ENCODE assay signal across 9 cellular contexts in the genomic region with DNA sequence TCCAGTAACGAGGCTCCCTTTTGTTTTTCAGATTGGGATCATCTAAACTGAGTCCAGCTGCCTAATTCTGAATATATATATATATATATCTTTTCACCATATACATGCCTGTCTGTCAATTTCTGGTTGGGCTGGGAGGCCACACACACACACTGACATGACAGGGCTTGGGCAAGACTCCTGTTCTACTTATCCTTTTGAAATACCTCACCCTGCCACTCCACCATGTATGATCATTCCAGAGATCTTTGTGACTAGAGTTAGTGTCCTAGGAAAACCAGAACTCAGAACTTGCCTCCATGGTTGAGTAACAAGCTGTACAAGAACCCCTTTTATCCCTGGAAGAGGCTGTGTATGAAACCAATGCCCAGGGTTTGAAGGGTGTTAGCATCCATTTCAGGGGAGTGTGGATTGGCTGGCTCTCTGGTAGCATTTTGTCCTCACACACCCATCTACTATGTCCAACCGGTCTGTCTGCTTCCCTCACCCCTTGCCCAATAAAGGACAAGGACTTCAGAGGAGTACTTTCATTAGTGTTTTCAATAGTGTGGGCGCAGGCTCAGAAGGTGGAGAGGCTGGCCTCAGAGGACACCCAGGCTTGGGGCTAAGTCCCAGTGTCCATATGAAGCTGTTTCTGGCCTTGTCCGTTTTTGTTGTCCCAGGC. TPM values are rescaled to one million over a fixed set of nuclear protein-coding genes. Genes with fewer than 3 reads are reported as not detected.
A peak's percentile ranks its signal among the peaks of the same experiment; 100 is the strongest.
DNase-seq lines count a peak whose midpoint lies in the region; ATAC-seq, FAIRE-seq and TF ChIP-seq lines count a peak whose summit lies in the region.
"Not testable (repeated sequence)": the region's sequence is repeated elsewhere in the genome, so short reads cannot be mapped to it uniquely, and the experiment has no call there.
"Had no signal": no experiment of that assay in that cellular context is flagged by ENCODE, and none has a peak within 500 bp of the region (broad histone marks: within the 10 kb centered on the region; RNA-seq: fewer than 3 reads in every experiment).

No MANE protein-coding gene starts in this region.

- H3K27me3 ChIP-seq in MG63; colonic mucosa; lower lobe of right lung (ENCODE audit: low read depth): not testable (repeated sequence)

- DNase-seq in GM12891 (ENCODE audit: insufficient read length, low spot score); MG63; activated T-helper 2 cell treated with anti-CD3 and anti-CD28 coated beads, Interferon-gamma antibody, Interleukin-2, Interleukin-4, amounts not matched to agents 10 μg/mL and 5 μg/mL and 100 μg/mL, durations not matched to agents 14 hours and 24 hours and 36 hours (ENCODE audit: low spot score); lower lobe of right lung; progenitor cell of endocrine pancreas (ENCODE audit: low spot score, unreplicated experiment): not testable (repeated sequence)
- peak; percentile 31 for DNase-seq in colonic mucosa

- H3K4me3 ChIP-seq in MG63 (peak overlapping the region; percentile 3), lower lobe of right lung (peak overlapping the region; percentile 85)
- not testable (repeated sequence) for H3K4me3 ChIP-seq in colonic mucosa

- peaks cover 26% of the 10 kb centered on the region for H3K4me1 ChIP-seq in colonic mucosa
- H3K4me1 ChIP-seq in lower lobe of right lung: peaks cover 74% of the 10 kb centered on the region

- not testable (repeated sequence) for H3K9me3 ChIP-seq in MG63, colonic mucosa, lower lobe of right lung

- intact Hi-C loops in activated T-helper 2 cell treated with anti-CD3 and anti-CD28 coated beads, Interferon-gamma antibody, Interleukin-2, Interleukin-4, amounts not matched to agents 10 μg/mL and 5 μg/mL and 100 μg/mL, durations not matched to agents 14 hours and 24 hours and 36 hours (cut with micrococcal nuclease): loop anchor here (10.0 kb wide), 3 partner anchors 391 to 861 kb away; a partner anchor contains a TSS
- intact Hi-C loops in colonic mucosa (cut with DNase I): loop anchor here (10.0 kb wide), 1 partner anchor 79 kb away; a partner anchor contains a TSS
- intact Hi-C loops in lower lobe of right lung (cut with DNase I): not testable (repeated sequence)

- H3K36me3 ChIP-seq in MG63 (peaks cover 56% of the 10 kb centered on the region), colonic mucosa (peaks cover 12% of the 10 kb centered on the region), lower lobe of right lung (peaks cover 39% of the 10 kb centered on the region)

- H3K9ac ChIP-seq in colonic mucosa (ENCODE audit: low read depth in 2 of 2, low read length in 2 of 2): not testable (repeated sequence)

- peak overlapping the region; percentile 72 for H3K27ac Mint-ChIP-seq in T-helper 1 cell treated with Interleukin-12 subunit alpha and Interleukin-12 subunit beta and Interleukin-4 antibody, amounts not matched to agents 30 μg/mL and 1 μg/mL, for 36 hours
- peak overlapping the region; percentile 90 for H3K27ac Mint-ChIP-seq in activated T-helper 2 cell treated with anti-CD3 and anti-CD28 coated beads, Interferon-gamma antibody, Interleukin-2, Interleukin-4, amounts not matched to agents 10 μg/mL and 5 μg/mL and 100 μg/mL, durations not matched to agents 14 hours and 24 hours and 36 hours
- H3K27ac Mint-ChIP-seq in progenitor cell of endocrine pancreas: peak overlapping the region; percentile 97

- H3K4me3 Mint-ChIP-seq in T-helper 1 cell treated with Interleukin-12 subunit alpha and Interleukin-12 subunit beta and Interleukin-4 antibody, amounts not matched to agents 30 μg/mL and 1 μg/mL, for 36 hours: peak overlapping the region; percentile 83
- H3K4me3 Mint-ChIP-seq in activated T-helper 2 cell treated with anti-CD3 and anti-CD28 coated beads, Interferon-gamma antibody, Interleukin-2, Interleukin-4, amounts not matched to agents 10 μg/mL and 5 μg/mL and 100 μg/mL, durations not matched to agents 14 hours and 24 hours and 36 hours (ENCODE audit: low read depth): peak overlapping the region; percentile 90
- peak overlapping the region; percentile 85 for H3K4me3 Mint-ChIP-seq in progenitor cell of endocrine pancreas (ENCODE audit: low read depth)

- H3K27me3 Mint-ChIP-seq in T-helper 1 cell treated with Interleukin-12 subunit alpha and Interleukin-12 subunit beta and Interleukin-4 antibody, amounts not matched to agents 30 μg/mL and 1 μg/mL, for 36 hours (ENCODE audit: low read depth); activated T-helper 2 cell treated with anti-CD3 and anti-CD28 coated beads, Interferon-gamma antibody, Interleukin-2, Interleukin-4, amounts not matched to agents 10 μg/mL and 5 μg/mL and 100 μg/mL, durations not matched to agents 14 hours and 24 hours and 36 hours (ENCODE audit: low read depth); progenitor cell of endocrine pancreas: not testable (repeated sequence)

- peaks cover 53% of the 10 kb centered on the region for H3K4me1 Mint-ChIP-seq in T-helper 1 cell treated with Interleukin-12 subunit alpha and Interleukin-12 subunit beta and Interleukin-4 antibody, amounts not matched to agents 30 μg/mL and 1 μg/mL, for 36 hours (ENCODE audit: low read depth)
- H3K4me1 Mint-ChIP-seq in activated T-helper 2 cell treated with anti-CD3 and anti-CD28 coated beads, Interferon-gamma antibody, Interleukin-2, Interleukin-4, amounts not matched to agents 10 μg/mL and 5 μg/mL and 100 μg/mL, durations not matched to agents 14 hours and 24 hours and 36 hours (ENCODE audit: low read depth): peaks cover 48% of the 10 kb centered on the region
- peaks cover 52% of the 10 kb centered on the region for H3K4me1 Mint-ChIP-seq in progenitor cell of endocrine pancreas (ENCODE audit: low read depth)

- peaks cover 46% of the 10 kb centered on the region for H3K36me3 Mint-ChIP-seq in T-helper 1 cell treated with Interleukin-12 subunit alpha and Interleukin-12 subunit beta and Interleukin-4 antibody, amounts not matched to agents 30 μg/mL and 1 μg/mL, for 36 hours (ENCODE audit: low read depth)
- H3K36me3 Mint-ChIP-seq in activated T-helper 2 cell treated with anti-CD3 and anti-CD28 coated beads, Interferon-gamma antibody, Interleukin-2, Interleukin-4, amounts not matched to agents 10 μg/mL and 5 μg/mL and 100 μg/mL, durations not matched to agents 14 hours and 24 hours and 36 hours (ENCODE audit: low read depth): peaks cover 61% of the 10 kb centered on the region
- H3K36me3 Mint-ChIP-seq in progenitor cell of endocrine pancreas (ENCODE audit: insufficient read depth): peaks cover 30% of the 10 kb centered on the region

- not testable (repeated sequence) for TF ChIP-seq POLR2A in GM12891 (IDR thresholded peaks at IDR 0.05; ENCODE audit: low read depth, low read length)

- TF ChIP-seq CTCF in 22Rv1 (IDR thresholded peaks at IDR 0.05); colonic mucosa (IDR thresholded peaks at IDR 0.05); lower lobe of right lung (IDR thresholded peaks at IDR 0.05); progenitor cell of endocrine pancreas (IDR thresholded peaks at IDR 0.05; ENCODE audit: unreplicated experiment): not testable (repeated sequence)

- not testable (repeated sequence) for FAIRE-seq in GM12891 (lab: Jason Lieb, UNC)

- not testable (repeated sequence) for ATAC-seq in lower lobe of right lung

- peak overlapping the region; percentile 99 for H3K27ac ChIP-seq in 22Rv1
- H3K27ac ChIP-seq in colonic mucosa: not testable (repeated sequence)
- H3K27ac ChIP-seq in lower lobe of right lung: peak overlapping the region; percentile 81

- H3K9me3 Mint-ChIP-seq in T-helper 1 cell treated with Interleukin-12 subunit alpha and Interleukin-12 subunit beta and Interleukin-4 antibody, amounts not matched to agents 30 μg/mL and 1 μg/mL, for 36 hours; activated T-helper 2 cell treated with anti-CD3 and anti-CD28 coated beads, Interferon-gamma antibody, Interleukin-2, Interleukin-4, amounts not matched to agents 10 μg/mL and 5 μg/mL and 100 μg/mL, durations not matched to agents 14 hours and 24 hours and 36 hours; progenitor cell of endocrine pancreas (ENCODE audit: low read depth): not testable (repeated sequence)

RNA-seq across cellular contexts. Expression of a gene that starts 2.1 kb away (rescaled TPM):
- 10.3 TPM for polyA plus RNA-seq in GM12891 (2012; ENCODE audit: low read depth, missing spikeins)
- total RNA-seq in MG63 (2014; rRNA removed; shearing (Covaris generic); ENCODE audit: low replicate concordance): 6.7 and 26.1 TPM in 2 replicates
- total RNA-seq in activated T-helper 2 cell treated with anti-CD3 and anti-CD28 coated beads, Interferon-gamma antibody, Interleukin-2, Interleukin-4, amounts not matched to agents 10 μg/mL and 5 μg/mL and 100 μg/mL, durations not matched to agents 14 hours and 24 hours and 36 hours: 8.0 and 8.2 TPM in 2 replicates
- total RNA-seq in colonic mucosa: 10 to 100 TPM in 1 of 2 donors, 1 to 10 TPM in 1; 5.7 to 20.4 TPM
- total RNA-seq in lower lobe of right lung: 19.8 TPM
- total RNA-seq in progenitor cell of endocrine pancreas: 14.0 and 15.5 TPM in 2 replicates
- polyA plus RNA-seq: neural cell had no signal

RNA-seq across cellular contexts. Expression of a gene that starts 4.2 kb away (rescaled TPM):
- polyA plus RNA-seq in GM12891 (2012; ENCODE audit: low read depth, missing spikeins): 3,809 TPM
- 768 and 1,491 TPM in 2 replicates for total RNA-seq in MG63 (2014; rRNA removed; shearing (Covaris generic); ENCODE audit: low replicate concordance)
- total RNA-seq in activated T-helper 2 cell treated with anti-CD3 and anti-CD28 coated beads, Interferon-gamma antibody, Interleukin-2, Interleukin-4, amounts not matched to agents 10 μg/mL and 5 μg/mL and 100 μg/mL, durations not matched to agents 14 hours and 24 hours and 36 hours: 1,712 and 1,733 TPM in 2 replicates
- total RNA-seq in colonic mucosa (1,000 to 10,000 TPM; 1,201 to 1,388 TPM), lower lobe of right lung (1,156 TPM), progenitor cell of endocrine pancreas (1,486 and 1,562 TPM in 2 replicates)

RNA-seq across cellular contexts. Expression of a gene that starts 4.6 kb away (rescaled TPM):
- polyA plus RNA-seq in GM12891 (2012; ENCODE audit: low read depth, missing spikeins): 7.2 TPM
- total RNA-seq in MG63 (2014; rRNA removed; shearing (Covaris generic); ENCODE audit: low replicate concordance): 0.69 and 4.0 TPM in 2 replicates
- 3.6 and 4.2 TPM in 2 replicates for total RNA-seq in activated T-helper 2 cell treated with anti-CD3 and anti-CD28 coated beads, Interferon-gamma antibody, Interleukin-2, Interleukin-4, amounts not matched to agents 10 μg/mL and 5 μg/mL and 100 μg/mL, durations not matched to agents 14 hours and 24 hours and 36 hours
- total RNA-seq in colonic mucosa (1 to 10 TPM; 3.0 to 6.7 TPM), lower lobe of right lung (11.3 TPM), progenitor cell of endocrine pancreas (15.4 and 16.8 TPM in 2 replicates)

RNA-seq across cellular contexts. Expression of a gene that starts 6.3 kb away (rescaled TPM):
- 5.3 TPM for polyA plus RNA-seq in GM12891 (2012; ENCODE audit: low read depth, missing spikeins)
- 445 and 645 TPM in 2 replicates for total RNA-seq in MG63 (2014; rRNA removed; shearing (Covaris generic); ENCODE audit: low replicate concordance)
- 19.4 and 21.5 TPM in 2 replicates for total RNA-seq in activated T-helper 2 cell treated with anti-CD3 and anti-CD28 coated beads, Interferon-gamma antibody, Interleukin-2, Interleukin-4, amounts not matched to agents 10 μg/mL and 5 μg/mL and 100 μg/mL, durations not matched to agents 14 hours and 24 hours and 36 hours
- total RNA-seq in colonic mucosa (10 to 100 TPM in 1 of 2 donors, 1 to 10 TPM in 1; 6.2 to 14.0 TPM), lower lobe of right lung (62.3 TPM), progenitor cell of endocrine pancreas (147 and 150 TPM in 2 replicates)

RNA-seq across cellular contexts. Expression of a gene that starts 12.3 kb away (rescaled TPM):
- polyA plus RNA-seq in GM12891 (2012; ENCODE audit: low read depth, missing spikeins): 2.1 TPM
- total RNA-seq in MG63 (2014; rRNA removed; shearing (Covaris generic); ENCODE audit: low replicate concordance): 0.79 TPM in 1 of 2 replicates, not detected in the other
- total RNA-seq in activated T-helper 2 cell treated with anti-CD3 and anti-CD28 coated beads, Interferon-gamma antibody, Interleukin-2, Interleukin-4, amounts not matched to agents 10 μg/mL and 5 μg/mL and 100 μg/mL, durations not matched to agents 14 hours and 24 hours and 36 hours: 7.0 and 7.7 TPM in 2 replicates
- total RNA-seq in colonic mucosa (1 to 10 TPM; 1.0 to 2.5 TPM), lower lobe of right lung (4.4 TPM), progenitor cell of endocrine pancreas (15.2 and 16.3 TPM in 2 replicates)
